21 cellular contexts compared by ENCODE assay signal in genomic region chr1:210883821-210884220, GRCh38.
A peak's percentile ranks its signal among the peaks of the same experiment; 100 is the strongest.
DNase-seq lines count a peak whose midpoint lies in the region; TF ChIP-seq lines count a peak whose summit lies in the region.
"Had no signal": no experiment of that assay in that cellular context is flagged by ENCODE, and none has a peak within 500 bp of the region (broad histone marks: within the 10 kb centered on the region; RNA-seq: fewer than 3 reads in every experiment).

No MANE protein-coding gene starts in this region.

- intact Hi-C loops in CD4-positive, alpha-beta memory T cell (cut with micrococcal nuclease) = no loop called here

- H3K27me3 ChIP-seq in kidney epithelial cell (ENCODE audit: control insufficient read depth, insufficient read depth, low read length) = no peaks in the 10 kb centered on the region
- H3K27me3 ChIP-seq in CD4-positive, alpha-beta memory T cell (ENCODE audit: insufficient read depth, low read length) = no peaks in the 10 kb centered on the region
- H3K27me3 ChIP-seq: body of pancreas had no signal

- CTCF ChIA-PET in AG04449 (lab: Yijun Ruan, JAX) = interaction anchor here (0.9 to 1.4 kb wide), 3 partner anchors 17 to 444 kb away, joined by 3 read pairs; no protein-coding TSS in a partner anchor
- CTCF ChIA-PET in CD4-positive, alpha-beta memory T cell (lab: Charles Lee; ENCODE audit: partially characterized antibody) = no interaction called here

- peaks cover 0 to 2% (median 0%) of the 10 kb centered on the region in 4 donors for H3K4me1 Mint-ChIP-seq in CD4-positive, alpha-beta memory T cell
- H3K4me1 Mint-ChIP-seq: IgD-negative memory B cell had no signal

- no peak overlapping the region for H3K4me3 Mint-ChIP-seq in CD4-positive, alpha-beta memory T cell
- H3K4me3 Mint-ChIP-seq: GM23338, IgD-negative memory B cell had no signal

- H3K27ac ChIP-seq in angular gyrus (ENCODE audit: low read depth, low read length) = peak overlapping the region; percentile 48
- no peak overlapping the region for H3K27ac ChIP-seq in CD4-positive, alpha-beta memory T cell (ENCODE audit: low read depth, low read length)
- H3K27ac ChIP-seq: body of pancreas had no signal

- H3K36me3 Mint-ChIP-seq in CD4-positive, alpha-beta memory T cell = no peaks in the 10 kb centered on the region
- H3K36me3 Mint-ChIP-seq: IgD-negative memory B cell had no signal

- no peak overlapping the region for H3K27ac Mint-ChIP-seq in CD4-positive, alpha-beta memory T cell
- H3K27ac Mint-ChIP-seq: IgD-negative memory B cell had no signal

- peaks cover 3 to 23% of the 10 kb centered on the region in 2 donors for H3K27me3 Mint-ChIP-seq in CD4-positive, alpha-beta memory T cell

- POLR2A ChIA-PET in AG04449 (lab: Yijun Ruan, JAX) = no interaction called here
- POLR2A ChIA-PET in CD4-positive, alpha-beta memory T cell (lab: Charles Lee; ENCODE audit: partially characterized antibody) = no interaction called here

- DNase-seq in AG04449 (ENCODE audit: low read depth, low spot score) (peak; percentile 24), HK-2 (ENCODE audit: unreplicated experiment) (peak; percentile 63), kidney epithelial cell (ENCODE audit: low read depth) (peak; percentile 64), DMS79 treated with DMSO at 0.1 percent for 48 hours (lab: John Stamatoyannopoulos, UW) (no peak), NCI-H2081 treated with DMSO at 0.1 percent for 48 hours (lab: John Stamatoyannopoulos, UW) (no peak)
- no peak for DNase-seq in central memory CD4-positive, alpha-beta T cell
- no peak for DNase-seq in CD4-positive, alpha-beta memory T cell
- DNase-seq: activated CD4-positive, alpha-beta T cell treated with anti-CD3 and anti-CD28 coated beads, Interleukin-2, amount 50 U/mL, for 48 hours; activated effector memory CD4-positive, alpha-beta T cell treated with Interleukin-2 at 50 U/mL for 16 hours; body of pancreas; Caco-2; effector CD4-positive, alpha-beta T cell; NCI-H1048; NCI-H2171 treated with DMSO at 0.1 percent for 48 hours; SIG-M5; stimulated activated CD4-positive, alpha-beta T cell treated with anti-CD3 and anti-CD28 coated beads, Interleukin-4, amount 100 ng/mL, for 1 hour; T1000 had no signal

- H3K36me3 ChIP-seq in kidney epithelial cell (ENCODE audit: control insufficient read depth, insufficient read depth, low read length) = no peaks in the 10 kb centered on the region
- H3K36me3 ChIP-seq in CD4-positive, alpha-beta memory T cell (ENCODE audit: insufficient read depth, low read length) = no peaks in the 10 kb centered on the region

- TF ChIP-seq CTCF in AG04449 (IDR thresholded peaks at IDR 0.05; ENCODE audit: insufficient read depth, low read length, missing control alignments) (no peak), kidney epithelial cell (IDR thresholded peaks at IDR 0.05; ENCODE audit: insufficient read depth, low read length, poor library complexity, severe bottlenecking) (no peak)

- H3K4me1 ChIP-seq in CD4-positive, alpha-beta memory T cell (ENCODE audit: insufficient read depth, low read length) = no peaks in the 10 kb centered on the region
- H3K4me1 ChIP-seq: body of pancreas, Caco-2 had no signal

- H3K4me3 ChIP-seq in AG04449 (ENCODE audit: low read depth, low read length) (no peak overlapping the region), kidney epithelial cell (ENCODE audit: low read depth, low read length) (no peak overlapping the region)
- no peak overlapping the region for H3K4me3 ChIP-seq in CD4-positive, alpha-beta memory T cell (ENCODE audit: low read length in 2 of 2)
- H3K4me3 ChIP-seq: body of pancreas, GM23338, lung had no signal

- peaks cover 0 to 2% (median 0%) of the 10 kb centered on the region in 8 donors for H3K9me3 Mint-ChIP-seq in CD4-positive, alpha-beta memory T cell
- H3K9me3 Mint-ChIP-seq: GM23338 had no signal

- H3K9me3 ChIP-seq in CD4-positive, alpha-beta memory T cell (ENCODE audit: control insufficient read depth in 1 of 2, low read length in 2 of 2) = no peaks in the 10 kb centered on the region
- H3K9me3 ChIP-seq: body of pancreas, Caco-2 had no signal

Comparison
In these comparisons a context has a peak if more than half of its experiments do, and no peak if none do; other contexts are left out.
1. DNase-seq: peak in AG04449 (single experiment), HK-2 (single experiment) and kidney epithelial cell (single experiment); none in DMS79 treated with DMSO at 0.1 percent for 48 hours (single experiment), central memory CD4-positive, alpha-beta T cell (single experiment), NCI-H2081 treated with DMSO at 0.1 percent for 48 hours (single experiment) and CD4-positive, alpha-beta memory T cell (0 of 5).